1 cellular context compared by ENCODE assay signal in genomic region chr10:69807122-69807521, GRCh38.
TF ChIP-seq lines count a peak whose summit lies in the region.

No MANE protein-coding gene starts in this region.

TF ChIP-seq in GM23338, 12 proteins besides CTCF, POLR2A, EP300 and RAD21 (continued from another document):
- TF ChIP-seq ZNF462 (CRISPR knock-in tag; IDR thresholded peaks at IDR 0.05) (no peak), REST (IDR thresholded peaks at IDR 0.05; ENCODE audit: unreplicated experiment) (no peak), STAT1 (IDR thresholded peaks at IDR 0.05; ENCODE audit: unreplicated experiment) (no peak)
